Comparison of ENCODE assay signal across 1 cellular context in the genomic region with DNA sequence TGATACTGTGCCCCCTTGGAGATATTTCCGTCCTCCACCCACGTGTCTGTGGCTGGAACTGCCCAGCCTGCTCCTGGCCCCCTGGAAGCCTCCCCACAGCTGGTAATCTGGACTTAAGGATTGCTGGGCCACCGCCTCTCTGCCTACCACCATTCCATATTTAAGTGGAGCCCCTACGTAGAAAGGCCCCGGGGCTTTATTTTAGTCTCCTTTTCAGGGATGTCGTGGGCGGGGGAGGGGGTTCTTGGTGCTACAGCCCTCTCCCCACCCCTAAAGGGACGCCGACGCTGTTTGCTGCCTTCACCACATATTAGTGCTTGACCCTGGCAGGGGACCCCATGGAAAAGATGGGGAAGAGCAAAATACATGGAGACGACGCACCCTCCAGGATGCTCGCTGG.
TF ChIP-seq lines count a peak whose summit lies in the region.

No MANE protein-coding gene starts in this region.

TF ChIP-seq in HEK293T, 16 proteins besides CTCF, POLR2A, EP300 and RAD21 (continued from another document):
- TF ChIP-seq BHLHE40 (IDR thresholded peaks at IDR 0.05; ENCODE audit: borderline replicate concordance) = no peak
- TF ChIP-seq LEF1 (IDR thresholded peaks at IDR 0.05; ENCODE audit: borderline replicate concordance) = no peak
- no peak for TF ChIP-seq TARDBP (IDR thresholded peaks at IDR 0.05)
- no peak for TF ChIP-seq ZNF384 (IDR thresholded peaks at IDR 0.05)
